10 cellular contexts compared by ENCODE assay signal in the genomic region with DNA sequence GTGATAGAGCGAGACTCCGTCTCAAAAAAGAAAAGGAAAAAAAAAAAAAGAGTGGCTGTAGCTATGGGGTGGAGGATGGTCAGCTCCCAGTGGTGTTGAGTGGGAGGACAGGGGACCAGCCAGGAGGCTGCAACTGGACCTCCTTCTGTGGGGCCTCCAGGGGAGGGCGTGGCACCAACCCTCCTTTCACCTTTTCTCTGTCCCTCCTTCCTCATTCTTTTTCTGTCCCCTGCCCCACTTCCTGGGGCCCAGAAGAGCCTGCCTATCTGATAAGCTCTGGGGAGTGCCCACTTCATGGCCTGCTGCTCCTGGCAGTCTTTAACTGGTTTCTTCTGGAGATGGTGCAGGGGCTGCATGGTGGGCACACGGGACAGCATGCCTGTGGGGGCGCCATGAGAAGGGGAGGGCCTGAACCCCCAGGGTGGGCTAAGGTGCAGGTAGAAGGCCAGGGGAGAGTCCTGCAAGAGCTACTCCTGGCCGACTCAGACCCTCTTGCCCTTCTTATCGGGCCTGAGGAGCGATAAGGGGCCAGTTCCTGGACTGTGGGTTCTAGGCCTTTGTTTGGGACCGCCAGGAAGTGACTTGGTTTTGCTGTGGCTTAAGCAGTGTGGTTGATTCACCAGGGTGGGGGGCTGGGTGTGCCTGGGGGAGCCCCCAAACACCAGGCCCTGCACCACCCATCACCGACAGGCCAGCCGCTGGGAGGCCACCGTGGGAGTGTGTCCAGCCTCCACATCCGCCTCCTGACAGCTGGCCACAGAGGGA. TPM values are rescaled to one million over a fixed set of nuclear protein-coding genes. Genes with fewer than 3 reads are reported as not detected.
A peak's percentile ranks its signal among the peaks of the same experiment; 100 is the strongest.
DNase-seq lines count a peak whose midpoint lies in the region; ATAC-seq and TF ChIP-seq lines count a peak whose summit lies in the region.
"Had no signal": no experiment of that assay in that cellular context is flagged by ENCODE, and none has a peak within 500 bp of the region (broad histone marks: within the 10 kb centered on the region; RNA-seq: fewer than 3 reads in every experiment).

No MANE protein-coding gene starts in this region.

- H3K4me3 Mint-ChIP-seq in Caco-2 (ENCODE audit: unreplicated experiment) (no peak overlapping the region), endothelial cell (ENCODE audit: unreplicated experiment) (peak overlapping the region; percentile 52)
- peak overlapping the region; percentile 38 for H3K4me3 Mint-ChIP-seq in natural killer cell treated with Interleukin-12 subunit alpha and Interleukin-12 subunit beta and Interleukin-15 and Interleukin-18, amount 100 ng/mL, for 72 hours

- peaks cover 5% of the 10 kb centered on the region; the same call in 1 of the 2 replicates for H3K9me3 ChIP-seq in Caco-2

- ATAC-seq in natural killer cell treated with Interleukin-12 subunit alpha and Interleukin-12 subunit beta and Interleukin-15 and Interleukin-18, amount 100 ng/mL, for 72 hours, result peak; percentile 75 to 80
- no peak for ATAC-seq in HG02623 (IDR thresholded peaks at IDR 0.05; ENCODE audit: unreplicated experiment)

- H3K4me3 ChIP-seq in Caco-2 (ENCODE audit: low read depth, low read length), result no peak overlapping the region

- POLR2A ChIA-PET in Caco-2 (lab: Charles Lee), result interaction anchor here (0.7 kb wide), 1 partner anchor 73 kb away, joined by 4 read pairs; no protein-coding TSS in a partner anchor

- peaks cover 32% of the 10 kb centered on the region for H3K4me1 ChIP-seq in Caco-2

- H3K27me3 Mint-ChIP-seq in Caco-2 (ENCODE audit: insufficient read depth, unreplicated experiment) (no peaks in the 10 kb centered on the region), endothelial cell (ENCODE audit: unreplicated experiment) (peaks cover 5% of the 10 kb centered on the region)
- no peaks in the 10 kb centered on the region for H3K27me3 Mint-ChIP-seq in natural killer cell treated with Interleukin-12 subunit alpha and Interleukin-12 subunit beta and Interleukin-15 and Interleukin-18, amount 100 ng/mL, for 72 hours

- in situ Hi-C loops in KBM-7 (cut with MboI; ENCODE audit: low pct_unique_long_range_greater_than_20kb, low sequenced_read_pairs), result no loop called here

- TF ChIP-seq CTCF in Caco-2 (IDR thresholded peaks at IDR 0.05; ENCODE audit: insufficient read depth in 1 of 2, low read depth in 1 of 2, low read length in 1 of 2, severe bottlenecking in 1 of 2, unreplicated experiment in 1 of 2) (no peak), endothelial cell (IDR thresholded peaks at IDR 0.05; ENCODE audit: unreplicated experiment) (no peak)

- no peaks in the 10 kb centered on the region for H3K36me3 Mint-ChIP-seq in Caco-2 (ENCODE audit: insufficient read depth, unreplicated experiment)
- H3K36me3 Mint-ChIP-seq in endothelial cell (ENCODE audit: low read depth, unreplicated experiment), result peaks cover 4% of the 10 kb centered on the region
- no peaks in the 10 kb centered on the region for H3K36me3 Mint-ChIP-seq in natural killer cell treated with Interleukin-12 subunit alpha and Interleukin-12 subunit beta and Interleukin-15 and Interleukin-18, amount 100 ng/mL, for 72 hours

- no TSS peak for BruUV-seq in Caco-2 (replicated peaks; lab: Mats Ljungman, UMichigan)

- H3K4me1 Mint-ChIP-seq in Caco-2 (ENCODE audit: low read depth, unreplicated experiment) (peaks cover 31% of the 10 kb centered on the region), endothelial cell (ENCODE audit: unreplicated experiment) (peaks cover 26% of the 10 kb centered on the region)
- H3K4me1 Mint-ChIP-seq in natural killer cell treated with Interleukin-12 subunit alpha and Interleukin-12 subunit beta and Interleukin-15 and Interleukin-18, amount 100 ng/mL, for 72 hours (ENCODE audit: low read depth in 2 of 2), result peaks cover 20 to 23% of the 10 kb centered on the region in 2 donors

- H3K9me3 Mint-ChIP-seq in Caco-2 (ENCODE audit: unreplicated experiment) (no peaks in the 10 kb centered on the region), endothelial cell (ENCODE audit: unreplicated experiment) (no peaks in the 10 kb centered on the region)
- H3K9me3 Mint-ChIP-seq in natural killer cell treated with Interleukin-12 subunit alpha and Interleukin-12 subunit beta and Interleukin-15 and Interleukin-18, amount 100 ng/mL, for 72 hours, result no peaks in the 10 kb centered on the region

- DNase-seq in Caco-2 (peak in 1 of 2 experiments; percentile 79), KBM-7 (peak; percentile 71), endothelial cell (ENCODE audit: low spot score) (no peak), NCI-H2107 treated with DMSO at 0.1 percent for 48 hours (lab: John Stamatoyannopoulos, UW; ENCODE audit: unreplicated experiment) (no peak), H4 (ENCODE audit: low spot score) (no peak), NCI-H146 (lab: John Stamatoyannopoulos, UW) (no peak)
- no peak for DNase-seq in natural killer cell treated with Interleukin-12 subunit alpha and Interleukin-12 subunit beta and Interleukin-15 and Interleukin-18, amount 100 ng/mL, for 72 hours (ENCODE audit: low spot score)
- DNase-seq: DMS79 treated with DMSO at 0.1 percent for 48 hours; stimulated activated CD4-positive, alpha-beta T cell treated with anti-CD3 and anti-CD28 coated beads, Interleukin-12 subunit alpha, Interleukin-12 subunit beta, amount 100 ng/mL, for 4 hours had no signal

- H3K27ac Mint-ChIP-seq in Caco-2 (ENCODE audit: unreplicated experiment) (peak overlapping the region; percentile 79), endothelial cell (ENCODE audit: unreplicated experiment) (no peak overlapping the region)
- H3K27ac Mint-ChIP-seq in natural killer cell treated with Interleukin-12 subunit alpha and Interleukin-12 subunit beta and Interleukin-15 and Interleukin-18, amount 100 ng/mL, for 72 hours, result peak overlapping the region; percentile 44 to 86

- CTCF ChIA-PET in Caco-2 (lab: Charles Lee), result no interaction called here

- H3K27me3 ChIP-seq in Caco-2 (replicated peaks; ENCODE audit: control insufficient read depth, insufficient read depth, low read length), result no peaks in the 10 kb centered on the region

- intact Hi-C loops in Caco-2 (cut with micrococcal nuclease; ENCODE audit: unreplicated experiment), result no loop called here

- no peaks in the 10 kb centered on the region for H3K36me3 ChIP-seq in Caco-2 (ENCODE audit: control insufficient read depth, insufficient read depth, low read length)

RNA-seq across cellular contexts. Expression of a gene that starts 49.4 kb away (rescaled TPM):
- total RNA-seq in Caco-2 (2022) (315 and 331 TPM in 2 replicates), endothelial cell (ENCODE audit: unreplicated experiment) (216 TPM)
- 10 to 100 TPM in 1 of 2 donors, 1 to 10 TPM in 1; 5.9 to 15.4 TPM for total RNA-seq in natural killer cell treated with Interleukin-12 subunit alpha and Interleukin-12 subunit beta and Interleukin-15 and Interleukin-18, amount 100 ng/mL, for 72 hours
- 47.2 and 57.1 TPM in 2 replicates for total RNA-seq in H4 (2014; rRNA removed; shearing (Covaris generic))
